In the genomic region with DNA sequence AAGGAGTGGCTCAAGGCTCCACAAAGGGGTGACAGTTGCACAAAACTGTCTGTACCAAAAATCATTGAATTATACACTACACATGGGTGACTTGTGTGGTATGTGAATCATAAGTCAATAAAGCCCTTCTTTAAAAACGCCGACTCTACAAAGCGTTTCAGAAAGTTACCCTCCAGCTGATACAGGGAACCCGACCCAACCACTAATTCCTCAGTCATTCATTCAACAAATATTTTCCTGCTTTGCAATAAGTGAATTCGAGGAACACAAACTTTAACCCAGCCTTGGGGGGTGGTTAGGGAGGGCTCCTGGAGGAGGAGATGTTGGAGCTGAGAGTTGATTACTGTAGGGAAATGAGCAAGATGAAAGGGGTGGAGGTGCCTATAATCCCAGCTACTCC, we compare ENCODE assay signal across 13 cellular contexts. TPM values are rescaled to one million over a fixed set of nuclear protein-coding genes. Genes with fewer than 3 reads are reported as not detected.
DNase-seq lines count a peak whose midpoint lies in the region; ATAC-seq and TF ChIP-seq lines count a peak whose summit lies in the region.
"Had no signal": no experiment of that assay in that cellular context is flagged by ENCODE, and none has a peak within 500 bp of the region (broad histone marks: within the 10 kb centered on the region; RNA-seq: fewer than 3 reads in every experiment).

No MANE protein-coding gene starts in this region.

- no peak overlapping the region for H3K4me3 Mint-ChIP-seq in activated T-helper 1 cell treated with anti-CD3 and anti-CD28 coated beads, Interleukin-12 subunit alpha, Interleukin-12 subunit beta, Interleukin-2, Interleukin-4 antibody, amounts not matched to agents 30 ng/mL and 10 ng/mL and 1 ng/mL, durations not matched to agents 14 hours and 24 hours and 36 hours

- POLR2A ChIA-PET in HEK293T (lab: Yijun Ruan, JAX), result interaction anchor here (0.8 kb wide), 1 partner anchor 399 kb away, joined by 3 read pairs; no protein-coding TSS in a partner anchor

- H3K27me3 ChIP-seq in ascending aorta (no peaks in the 10 kb centered on the region), vagina (no peaks in the 10 kb centered on the region), colonic mucosa (no peaks in the 10 kb centered on the region)

- H3K9ac ChIP-seq in colonic mucosa (ENCODE audit: low read depth in 2 of 2, low read length in 2 of 2), result no peak overlapping the region

- H3K27me3 Mint-ChIP-seq in activated T-helper 1 cell treated with anti-CD3 and anti-CD28 coated beads, Interleukin-12 subunit alpha, Interleukin-12 subunit beta, Interleukin-2, Interleukin-4 antibody, amounts not matched to agents 30 ng/mL and 10 ng/mL and 1 ng/mL, durations not matched to agents 14 hours and 24 hours and 36 hours (ENCODE audit: insufficient read depth), result peaks cover 13% of the 10 kb centered on the region

- H3K27ac ChIP-seq in ascending aorta (peak overlapping the region; percentile 60 to 63), vagina (peak overlapping the region; percentile 68), colonic mucosa (no peak overlapping the region)

- peaks cover 11% of the 10 kb centered on the region for H3K4me1 Mint-ChIP-seq in activated T-helper 1 cell treated with anti-CD3 and anti-CD28 coated beads, Interleukin-12 subunit alpha, Interleukin-12 subunit beta, Interleukin-2, Interleukin-4 antibody, amounts not matched to agents 30 ng/mL and 10 ng/mL and 1 ng/mL, durations not matched to agents 14 hours and 24 hours and 36 hours (ENCODE audit: low read depth)

- H3K4me1 ChIP-seq in ascending aorta, result peaks cover 2 to 6% of the 10 kb centered on the region in 2 donors
- H3K4me1 ChIP-seq in vagina, result peaks cover 6% of the 10 kb centered on the region
- no peaks in the 10 kb centered on the region for H3K4me1 ChIP-seq in colonic mucosa

- H3K9me3 Mint-ChIP-seq in activated T-helper 1 cell treated with anti-CD3 and anti-CD28 coated beads, Interleukin-12 subunit alpha, Interleukin-12 subunit beta, Interleukin-2, Interleukin-4 antibody, amounts not matched to agents 30 ng/mL and 10 ng/mL and 1 ng/mL, durations not matched to agents 14 hours and 24 hours and 36 hours, result no peaks in the 10 kb centered on the region

- intact Hi-C loops in ascending aorta (cut with DNase I), result loop anchor here (10.0 kb wide), 1 partner anchor 328 kb away; no protein-coding TSS in a partner anchor
- intact Hi-C loops in vagina (cut with DNase I), result loop anchor here (10.0 kb wide), 2 partner anchors 98 to 168 kb away; a partner anchor contains a TSS
- intact Hi-C loops in colonic mucosa (cut with DNase I), result loop anchor here (5.0 kb wide), 1 partner anchor 81 kb away; no protein-coding TSS in a partner anchor
- intact Hi-C loops in activated T-helper 1 cell treated with anti-CD3 and anti-CD28 coated beads, Interleukin-12 subunit alpha, Interleukin-12 subunit beta, Interleukin-2, Interleukin-4 antibody, amounts not matched to agents 30 ng/mL and 10 ng/mL and 1 ng/mL, durations not matched to agents 14 hours and 24 hours and 36 hours (cut with micrococcal nuclease), result no loop called here

- TF ChIP-seq POLR2A in vagina (IDR thresholded peaks at IDR 0.05), result no peak

- no peaks in the 10 kb centered on the region for H3K9me3 ChIP-seq in ascending aorta
- H3K9me3 ChIP-seq in vagina, result no peaks in the 10 kb centered on the region
- H3K9me3 ChIP-seq in colonic mucosa, result no peaks in the 10 kb centered on the region

- peaks cover 13 to 14% of the 10 kb centered on the region in 2 donors for H3K36me3 ChIP-seq in ascending aorta
- H3K36me3 ChIP-seq in vagina, result peaks cover 0 to 15% of the 10 kb centered on the region in 2 donors
- peaks cover 4% of the 10 kb centered on the region for H3K36me3 ChIP-seq in colonic mucosa

- no peak overlapping the region for H3K27ac Mint-ChIP-seq in activated T-helper 1 cell treated with anti-CD3 and anti-CD28 coated beads, Interleukin-12 subunit alpha, Interleukin-12 subunit beta, Interleukin-2, Interleukin-4 antibody, amounts not matched to agents 30 ng/mL and 10 ng/mL and 1 ng/mL, durations not matched to agents 14 hours and 24 hours and 36 hours

- peaks cover 4% of the 10 kb centered on the region for H3K36me3 Mint-ChIP-seq in activated T-helper 1 cell treated with anti-CD3 and anti-CD28 coated beads, Interleukin-12 subunit alpha, Interleukin-12 subunit beta, Interleukin-2, Interleukin-4 antibody, amounts not matched to agents 30 ng/mL and 10 ng/mL and 1 ng/mL, durations not matched to agents 14 hours and 24 hours and 36 hours (ENCODE audit: low read depth)

- H3K4me3 ChIP-seq in ascending aorta (no peak overlapping the region), fibroblast of the aortic adventitia (ENCODE audit: low read depth, low read length) (no peak overlapping the region), vagina (no peak overlapping the region), colonic mucosa (no peak overlapping the region)

- CTCF ChIA-PET in HEK293T (lab: Yijun Ruan, JAX), result interaction anchor here (2.2 to 3.3 kb wide), 3 partner anchors 12 to 30 kb away, joined by 11 to 34 read pairs (median 19); no protein-coding TSS in a partner anchor

- no peak for ATAC-seq in HG03025 (IDR thresholded peaks at IDR 0.05; ENCODE audit: low FRiP score, unreplicated experiment)

- DNase-seq in HEK293T (ENCODE audit: extremely low spot score) (peak; percentile 1), ascending aorta (ENCODE audit: low spot score in 2 of 2) (no peak), fibroblast of the aortic adventitia (ENCODE audit: low read depth) (peak; percentile 26), vagina (ENCODE audit: extremely low spot score in 2 of 2) (no peak), colonic mucosa (no peak)
- DNase-seq in activated T-helper 1 cell treated with anti-CD3 and anti-CD28 coated beads, Interleukin-12 subunit alpha, Interleukin-12 subunit beta, Interleukin-2, Interleukin-4 antibody, amounts not matched to agents 30 ng/mL and 10 ng/mL and 1 ng/mL, durations not matched to agents 14 hours and 24 hours and 36 hours (ENCODE audit: low spot score), result no peak
- DNase-seq: activated naive CD4-positive, alpha-beta T cell treated with anti-CD3 and anti-CD28 coated beads, Interleukin-2, amount 50 U/mL, for 16 hours; cerebellar nuclear complex; DMS79; NCI-H2081 treated with DMSO at 0.1 percent for 48 hours; NCI-H82; stimulated activated CD4-positive, alpha-beta T cell treated with anti-CD3 and anti-CD28 coated beads, Interleukin-1b, Interleukin-23, amount 100 ng/mL, for 48 hours had no signal

- TF ChIP-seq CTCF in ascending aorta (IDR thresholded peaks at IDR 0.05), result no peak
- TF ChIP-seq CTCF in fibroblast of the aortic adventitia (IDR thresholded peaks at IDR 0.05; ENCODE audit: insufficient read depth, low read length), result no peak
- no peak for TF ChIP-seq CTCF in vagina (IDR thresholded peaks at IDR 0.05)
- no peak for TF ChIP-seq CTCF in colonic mucosa (IDR thresholded peaks at IDR 0.05)

TF ChIP-seq in HEK293T, 16 proteins besides CTCF, POLR2A, EP300 and RAD21:
- no peak for TF ChIP-seq SP1 (IDR thresholded peaks at IDR 0.05)
- no peak for TF ChIP-seq LEF1 (IDR thresholded peaks at IDR 0.05; ENCODE audit: borderline replicate concordance)
- no peak for TF ChIP-seq BHLHE40 (IDR thresholded peaks at IDR 0.05; ENCODE audit: borderline replicate concordance)
- no peak for TF ChIP-seq ARNT (IDR thresholded peaks at IDR 0.05)
- TF ChIP-seq, protein P1, sequence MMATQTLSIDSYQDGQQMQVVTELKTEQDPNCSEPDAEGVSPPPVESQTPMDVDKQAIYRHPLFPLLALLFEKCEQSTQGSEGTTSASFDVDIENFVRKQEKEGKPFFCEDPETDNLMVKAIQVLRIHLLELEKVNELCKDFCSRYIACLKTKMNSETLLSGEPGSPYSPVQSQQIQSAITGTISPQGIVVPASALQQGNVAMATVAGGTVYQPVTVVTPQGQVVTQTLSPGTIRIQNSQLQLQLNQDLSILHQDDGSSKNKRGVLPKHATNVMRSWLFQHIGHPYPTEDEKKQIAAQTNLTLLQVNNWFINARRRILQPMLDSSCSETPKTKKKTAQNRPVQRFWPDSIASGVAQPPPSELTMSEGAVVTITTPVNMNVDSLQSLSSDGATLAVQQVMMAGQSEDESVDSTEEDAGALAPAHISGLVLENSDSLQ (IDR thresholded peaks at IDR 0.05), result no peak
- TF ChIP-seq FOXK2 (IDR thresholded peaks at IDR 0.05), result no peak
- no peak for TF ChIP-seq ELF4 (IDR thresholded peaks at IDR 0.05)
- TF ChIP-seq TARDBP (IDR thresholded peaks at IDR 0.05), result no peak
- TF ChIP-seq HDGF (IDR thresholded peaks at IDR 0.05; ENCODE audit: borderline replicate concordance), result no peak
- no peak for TF ChIP-seq L3MBTL2 (conservative IDR thresholded peaks at IDR 0.05)

RNA-seq across cellular contexts. Expression of a gene that starts 32.0 kb away (rescaled TPM):
- total RNA-seq in ascending aorta, result 691 TPM
- total RNA-seq in fibroblast of the aortic adventitia (ENCODE audit: low replicate concordance), result 31.5 and 38.9 TPM in 2 replicates
- total RNA-seq in vagina, result 983 TPM
- total RNA-seq in colonic mucosa, result 100 to 1,000 TPM; 143 to 231 TPM
- total RNA-seq in activated T-helper 1 cell treated with anti-CD3 and anti-CD28 coated beads, Interleukin-12 subunit alpha, Interleukin-12 subunit beta, Interleukin-2, Interleukin-4 antibody, amounts not matched to agents 30 ng/mL and 10 ng/mL and 1 ng/mL, durations not matched to agents 14 hours and 24 hours and 36 hours, result 107 and 116 TPM in 2 replicates

RNA-seq across cellular contexts. Expression of a gene that starts 56.5 kb away (rescaled TPM):
- total RNA-seq in ascending aorta (192 TPM), fibroblast of the aortic adventitia (ENCODE audit: low replicate concordance) (5.7 and 24.9 TPM in 2 replicates), vagina (51.6 TPM), colonic mucosa (10 to 100 TPM; 53.6 to 87.8 TPM)
- total RNA-seq in activated T-helper 1 cell treated with anti-CD3 and anti-CD28 coated beads, Interleukin-12 subunit alpha, Interleukin-12 subunit beta, Interleukin-2, Interleukin-4 antibody, amounts not matched to agents 30 ng/mL and 10 ng/mL and 1 ng/mL, durations not matched to agents 14 hours and 24 hours and 36 hours, result 102 and 113 TPM in 2 replicates

RNA-seq across cellular contexts. Expression of a gene that starts 57.2 kb away (rescaled TPM):
- total RNA-seq in ascending aorta (360 TPM), fibroblast of the aortic adventitia (ENCODE audit: low replicate concordance) (51.4 and 251 TPM in 2 replicates), vagina (66.0 TPM), colonic mucosa (10 to 100 TPM; 12.8 to 22.0 TPM)
- total RNA-seq in activated T-helper 1 cell treated with anti-CD3 and anti-CD28 coated beads, Interleukin-12 subunit alpha, Interleukin-12 subunit beta, Interleukin-2, Interleukin-4 antibody, amounts not matched to agents 30 ng/mL and 10 ng/mL and 1 ng/mL, durations not matched to agents 14 hours and 24 hours and 36 hours, result 18.1 and 20.6 TPM in 2 replicates

Comparison
In these comparisons a context has a peak if more than half of its experiments do, and no peak if none do; other contexts are left out.
1. DNase-seq: peak in HEK293T (single experiment) and fibroblast of the aortic adventitia (single experiment); none in ascending aorta (0 of 2), vagina (0 of 2), colonic mucosa (single experiment) and activated T-helper 1 cell treated with anti-CD3 and anti-CD28 coated beads, Interleukin-12 subunit alpha, Interleukin-12 subunit beta, Interleukin-2, Interleukin-4 antibody, amounts not matched to agents 30 ng/mL and 10 ng/mL and 1 ng/mL, durations not matched to agents 14 hours and 24 hours and 36 hours (single experiment).